In the genomic region with DNA sequence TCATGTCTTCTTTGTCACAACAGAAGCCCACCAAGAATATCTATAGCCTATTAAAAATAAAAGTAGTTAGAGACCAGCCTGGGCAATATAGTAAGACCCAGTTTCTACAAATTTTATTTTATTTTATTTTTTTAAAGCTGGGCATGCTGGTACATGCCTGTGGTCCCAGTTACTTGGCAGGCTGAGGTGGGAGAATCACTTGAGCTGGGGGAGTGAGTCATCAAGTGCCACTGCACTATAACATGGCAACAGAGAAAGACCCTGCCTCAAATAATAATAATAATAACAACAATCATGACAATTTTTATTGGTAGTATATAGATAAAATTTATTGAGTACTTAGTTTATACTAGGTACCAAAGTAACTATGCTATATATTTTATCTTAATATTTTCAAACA, we compare ENCODE assay signal across 22 cellular contexts.
"Had no signal": no experiment of that assay in that cellular context is flagged by ENCODE, and none has a peak within 500 bp of the region (broad histone marks: within the 10 kb centered on the region; RNA-seq: fewer than 3 reads in every experiment).

No MANE protein-coding gene starts in this region.

- ATAC-seq: activated naive CD4-positive, alpha-beta T cell treated with anti-CD3 and anti-CD28 coated beads, Interleukin-2, amount 50 U/mL, for 72 hours; left ventricle myocardium superior; right cardiac atrium had no signal

- H3K9me3 ChIP-seq: adrenal gland had no signal

- H3K27me3 Mint-ChIP-seq: activated B cell treated with CpG ODN at 0.5 μM for 24 hours; activated CD4-positive, alpha-beta memory T cell treated with anti-CD3 and anti-CD28 coated beads for 36 hours; memory B cell; progenitor cell of endocrine pancreas had no signal

- H3K36me3 ChIP-seq: adrenal gland had no signal

- H3K4me1 ChIP-seq: adrenal gland had no signal

- H3K36me3 Mint-ChIP-seq: activated CD4-positive, alpha-beta memory T cell treated with anti-CD3 and anti-CD28 coated beads for 36 hours; activated naive CD4-positive, alpha-beta T cell treated with anti-CD3 and anti-CD28 coated beads, Interleukin-2, amount 50 U/mL, for 72 hours; memory B cell had no signal

- FAIRE-seq: colon had no signal

- H3K27ac ChIP-seq: adrenal gland, dorsolateral prefrontal cortex, skin epidermis had no signal

- DNase-seq: activated B cell treated with CpG ODN at 0.5 μM for 24 hours; activated CD4-positive, alpha-beta memory T cell treated with anti-CD3 and anti-CD28 coated beads for 36 hours; activated CD4-positive, alpha-beta T cell treated with anti-CD3 and anti-CD28 coated beads for 4 hours; activated gamma-delta T cell treated with Interleukin-2 at 50 U/mL for 16 hours; activated T-cell treated with anti-CD3 and anti-CD28 coated beads for 4 hours; adrenal gland; caudate nucleus; dorsolateral prefrontal cortex; erythroblast; foreskin melanocyte; kidney glomerular epithelial cell; left ventricle myocardium superior; right cardiac atrium; stimulated activated CD4-positive, alpha-beta T cell treated with anti-CD3 and anti-CD28 coated beads, Interleukin-15, amount 100 ng/mL, for 24 hours; stimulated activated CD4-positive, alpha-beta T cell treated with anti-CD3 and anti-CD28 coated beads, Interleukin-2, amount 100 ng/mL, for 48 hours; SW 1271 had no signal

- H3K4me3 ChIP-seq: adrenal gland, dorsolateral prefrontal cortex, skin epidermis had no signal

- H3K27ac Mint-ChIP-seq: activated B cell treated with CpG ODN at 0.5 μM for 24 hours; activated CD4-positive, alpha-beta memory T cell treated with anti-CD3 and anti-CD28 coated beads for 36 hours; activated naive CD4-positive, alpha-beta T cell treated with anti-CD3 and anti-CD28 coated beads, Interleukin-2, amount 50 U/mL, for 72 hours; activated T-helper 1 cell treated with anti-CD3 and anti-CD28 coated beads, Interleukin-12 subunit alpha, Interleukin-12 subunit beta, Interleukin-2, Interleukin-4 antibody, amounts not matched to agents 30 ng/mL and 10 ng/mL and 1 ng/mL, durations not matched to agents 14 hours and 24 hours and 36 hours; memory B cell; progenitor cell of endocrine pancreas had no signal

- H3K4me1 Mint-ChIP-seq: activated B cell treated with CpG ODN at 0.5 μM for 24 hours, memory B cell had no signal

- H3K4me3 Mint-ChIP-seq: activated B cell treated with CpG ODN at 0.5 μM for 24 hours; activated CD4-positive, alpha-beta memory T cell treated with anti-CD3 and anti-CD28 coated beads for 36 hours; activated T-helper 1 cell treated with anti-CD3 and anti-CD28 coated beads, Interleukin-12 subunit alpha, Interleukin-12 subunit beta, Interleukin-2, Interleukin-4 antibody, amounts not matched to agents 30 ng/mL and 10 ng/mL and 1 ng/mL, durations not matched to agents 14 hours and 24 hours and 36 hours; memory B cell had no signal

- H3K27me3 ChIP-seq: adrenal gland, dorsolateral prefrontal cortex had no signal

- H3K9me3 Mint-ChIP-seq: activated B cell treated with CpG ODN at 0.5 μM for 24 hours; activated CD4-positive, alpha-beta memory T cell treated with anti-CD3 and anti-CD28 coated beads for 36 hours; activated naive CD4-positive, alpha-beta T cell treated with anti-CD3 and anti-CD28 coated beads, Interleukin-2, amount 50 U/mL, for 72 hours; activated T-helper 1 cell treated with anti-CD3 and anti-CD28 coated beads, Interleukin-12 subunit alpha, Interleukin-12 subunit beta, Interleukin-2, Interleukin-4 antibody, amounts not matched to agents 30 ng/mL and 10 ng/mL and 1 ng/mL, durations not matched to agents 14 hours and 24 hours and 36 hours had no signal
